ENCODE assay signal across 8 cellular contexts in genomic region chr13:60577761-60578160, GRCh38.
"Had no signal": no experiment of that assay in that cellular context is flagged by ENCODE, and none has a peak within 500 bp of the region (broad histone marks: within the 10 kb centered on the region; RNA-seq: fewer than 3 reads in every experiment).

No MANE protein-coding gene starts in this region.

- H3K4me3 Mint-ChIP-seq: GM23338, H9, IgD-negative memory B cell had no signal

- H3K9me3 Mint-ChIP-seq: GM23338, H9 had no signal

- DNase-seq: H9, HCEC 1CT had no signal

- FAIRE-seq: H1, H54, HepG2 had no signal

- H3K27ac ChIP-seq: HL-60 had no signal

- ATAC-seq: GM23338, HepG2 had no signal

- H3K4me3 ChIP-seq: GM23338 had no signal

- H3K27ac Mint-ChIP-seq: IgD-negative memory B cell had no signal

- H3K27me3 Mint-ChIP-seq: IgD-negative memory B cell had no signal

- H3K4me1 Mint-ChIP-seq: IgD-negative memory B cell had no signal
